Comparison of ENCODE assay signal across 21 cellular contexts in genomic region chr7:111864291-111864976, GRCh38.
DNase-seq lines count a peak whose midpoint lies in the region; ATAC-seq and TF ChIP-seq lines count a peak whose summit lies in the region.
"Had no signal": no experiment of that assay in that cellular context is flagged by ENCODE, and none has a peak within 500 bp of the region (broad histone marks: within the 10 kb centered on the region; RNA-seq: fewer than 3 reads in every experiment).

No MANE protein-coding gene starts in this region.

- 96% methylated on average over 4 of the region's 8 CpGs for WGBS in mesenchymal stem cell

- ATAC-seq in thoracic aorta (ENCODE audit: insufficient number of reproducible peaks, low FRiP score, low read depth) (no peak), HG03457 (IDR thresholded peaks at IDR 0.05; ENCODE audit: unreplicated experiment) (no peak), GM19463 (IDR thresholded peaks at IDR 0.05; ENCODE audit: unreplicated experiment) (no peak)
- ATAC-seq: Panc1 had no signal

- H3K4ac ChIP-seq in mesenchymal stem cell (ENCODE audit: low read depth in 1 of 2, low read length in 2 of 2): no peak overlapping the region

- no peak overlapping the region for H3K4me2 ChIP-seq in mesenchymal stem cell (ENCODE audit: low read length, poor library complexity, severe bottlenecking)
- H3K4me2 ChIP-seq: BLaER1 treated with 17β-estradiol and CSF1 and Interleukin-3, amounts not matched to agents 10 nM and 100 nM had no signal

- H3K14ac ChIP-seq in mesenchymal stem cell (ENCODE audit: low read length in 2 of 2): no peak overlapping the region

- H3K9ac ChIP-seq in mesenchymal stem cell (ENCODE audit: low read length): peak overlapping the region; percentile 55
- H3K9ac ChIP-seq: BLaER1 treated with 17β-estradiol and CSF1 and Interleukin-3, amounts not matched to agents 10 nM and 100 nM; GM23248 had no signal

- H3K4me1 ChIP-seq in mesenchymal stem cell (ENCODE audit: control insufficient read depth, insufficient read depth, low read depth, low read length): no peaks in the 10 kb centered on the region
- H3K4me1 ChIP-seq in thoracic aorta (ENCODE audit: control insufficient read depth in 1 of 2, low read depth in 2 of 2): peaks cover 4 to 24% of the 10 kb centered on the region in 2 donors

- in situ Hi-C loops in brain microvascular endothelial cell (cut with HindIII; ENCODE audit: low pct_ligation_motif_present, low sequenced_read_pairs): no loop called here

- H2AK5ac ChIP-seq in mesenchymal stem cell (ENCODE audit: low read length, severe bottlenecking): no peak overlapping the region

- no peak overlapping the region for H2BK12ac ChIP-seq in mesenchymal stem cell (ENCODE audit: low read length in 2 of 2)

- H3K18ac ChIP-seq in mesenchymal stem cell (ENCODE audit: low read depth in 1 of 2, low read length in 2 of 2): no peak overlapping the region

- H4K8ac ChIP-seq in mesenchymal stem cell (ENCODE audit: low read length): no peak overlapping the region

- H3K27me3 ChIP-seq in brain microvascular endothelial cell (replicated peaks): no peaks in the 10 kb centered on the region
- H3K27me3 ChIP-seq in mesenchymal stem cell (ENCODE audit: control insufficient read depth in 1 of 2, insufficient read depth in 1 of 2, low read length in 2 of 2): no peaks in the 10 kb centered on the region
- no peaks in the 10 kb centered on the region for H3K27me3 ChIP-seq in thoracic aorta (replicated peaks; ENCODE audit: insufficient read depth)
- H3K27me3 ChIP-seq: BLaER1 treated with 17β-estradiol and CSF1 and Interleukin-3, amounts not matched to agents 10 nM and 100 nM; MG63 had no signal

- no peak overlapping the region for H2BK5ac ChIP-seq in mesenchymal stem cell (ENCODE audit: low read depth, low read length, poor library complexity, severe bottlenecking)

- H3K36me3 ChIP-seq in brain microvascular endothelial cell (replicated peaks) (no peaks in the 10 kb centered on the region), mesenchymal stem cell (ENCODE audit: control insufficient read depth in 1 of 2, insufficient read depth in 2 of 2, low read depth in 1 of 2, low read length in 2 of 2) (peaks cover 14 to 28% of the 10 kb centered on the region in 2 experiments), thoracic aorta (no peaks in the 10 kb centered on the region)
- H3K36me3 ChIP-seq: MG63 had no signal

- H3K4me3 ChIP-seq in brain microvascular endothelial cell (ENCODE audit: low read depth, low read length): no peak overlapping the region
- no peak overlapping the region for H3K4me3 ChIP-seq in fibroblast of mammary gland (ENCODE audit: control insufficient read depth, low read depth, low read length)
- H3K4me3 ChIP-seq in mesenchymal stem cell (ENCODE audit: insufficient read depth in 1 of 2, low read depth in 1 of 2, low read length in 2 of 2): no peak overlapping the region
- peak overlapping the region; percentile 14 for H3K4me3 ChIP-seq in thoracic aorta
- H3K4me3 ChIP-seq: BLaER1 treated with 17β-estradiol and CSF1 and Interleukin-3, amounts not matched to agents 10 nM and 100 nM; GM23248; MG63 had no signal

- H2BK120ac ChIP-seq in mesenchymal stem cell (ENCODE audit: low read depth, low read length): no peak overlapping the region

- TF ChIP-seq CTCF in brain microvascular endothelial cell (IDR thresholded peaks at IDR 0.05; ENCODE audit: low read depth, low read length, missing control alignments) (no peak), fibroblast of mammary gland (conservative IDR thresholded peaks at IDR 0.05; ENCODE audit: control insufficient read depth, insufficient read depth, low read depth, low read length) (no peak), thoracic aorta (IDR thresholded peaks at IDR 0.05) (no peak)

- DNase-seq in brain microvascular endothelial cell: peak; percentile 40
- peak; percentile 7 for DNase-seq in fibroblast of mammary gland (ENCODE audit: low read depth)
- DNase-seq in mesenchymal stem cell: no peak
- no peak for DNase-seq in thoracic aorta (ENCODE audit: low spot score)
- no peak for DNase-seq in activated CD4-positive, alpha-beta T cell treated with anti-CD3 and anti-CD28 coated beads for 4 hours
- DNase-seq: AML-193; CD4-positive, alpha-beta T cell; GM23248; H9; KG1; MG63; NCI-H1694; NCI-H2029 treated with DMSO at 0.1 percent for 48 hours; NCI-H2227 treated with DMSO at 0.1 percent for 48 hours; NCI-H526 treated with DMSO at 0.1 percent for 48 hours; SHP77 had no signal

- H3K27ac ChIP-seq in brain microvascular endothelial cell (no peak overlapping the region), mesenchymal stem cell (ENCODE audit: low read length, poor library complexity, severe bottlenecking) (no peak overlapping the region), thoracic aorta (peak overlapping the region; percentile 26 to 34)
- H3K27ac ChIP-seq: BLaER1 treated with 17β-estradiol and CSF1 and Interleukin-3, amounts not matched to agents 10 nM and 100 nM; GM23248; RWPE1 had no signal

- H3K9me3 ChIP-seq in mesenchymal stem cell (ENCODE audit: control insufficient read depth, low read length) (no peaks in the 10 kb centered on the region), thoracic aorta (no peaks in the 10 kb centered on the region)
- H3K9me3 ChIP-seq: MG63 had no signal

- no peak overlapping the region for H2BK15ac ChIP-seq in mesenchymal stem cell (ENCODE audit: low read depth, poor library complexity, severe bottlenecking)

- H4K91ac ChIP-seq in mesenchymal stem cell (ENCODE audit: low read length): no peak overlapping the region

- H2AFZ ChIP-seq in mesenchymal stem cell (ENCODE audit: low read depth, low read length): no peak overlapping the region
- H2AFZ ChIP-seq: GM23248 had no signal

- H3K23ac ChIP-seq in mesenchymal stem cell (ENCODE audit: low read length in 2 of 2): no peak overlapping the region

- H3K79me1 ChIP-seq in mesenchymal stem cell (replicated peaks; ENCODE audit: low read length, poor library complexity, severe bottlenecking): peaks cover 5% of the 10 kb centered on the region

Comparison
In these comparisons a context has a peak if more than half of its experiments do, and no peak if none do; other contexts are left out.
1. DNase-seq: peak in brain microvascular endothelial cell (single experiment) and fibroblast of mammary gland (single experiment); none in mesenchymal stem cell (single experiment), thoracic aorta (single experiment) and activated CD4-positive, alpha-beta T cell treated with anti-CD3 and anti-CD28 coated beads for 4 hours (0 of 2).
2. H3K27ac ChIP-seq: peak in thoracic aorta (2 of 2); none in brain microvascular endothelial cell (single experiment) and mesenchymal stem cell (single experiment).